Comparison of ENCODE assay signal across 15 cellular contexts in genomic region chr7:17444673-17445072, GRCh38.
DNase-seq lines count a peak whose midpoint lies in the region; ATAC-seq and TF ChIP-seq lines count a peak whose summit lies in the region.
"Had no signal": no experiment of that assay in that cellular context is flagged by ENCODE, and none has a peak within 500 bp of the region (broad histone marks: within the 10 kb centered on the region; RNA-seq: fewer than 3 reads in every experiment).

No MANE protein-coding gene starts in this region.

- H3K27me3 ChIP-seq in liver (ENCODE audit: control insufficient read depth in 4 of 4, insufficient read depth in 4 of 4, low read length in 3 of 4), result no peaks in the 10 kb centered on the region
- no peaks in the 10 kb centered on the region for H3K27me3 ChIP-seq in CD8-positive, alpha-beta memory T cell (ENCODE audit: insufficient read depth, low read length, poor library complexity, severe bottlenecking)
- H3K27me3 ChIP-seq: tibial artery had no signal

- H3K4me1 ChIP-seq in liver (ENCODE audit: control insufficient read depth in 4 of 4, insufficient read depth in 4 of 4, low read length in 3 of 4), result peaks cover 0 to 7% (median 0%) of the 10 kb centered on the region in 4 donors
- no peaks in the 10 kb centered on the region for H3K4me1 ChIP-seq in CD8-positive, alpha-beta memory T cell (ENCODE audit: insufficient read depth, low read length)

- DNase-seq in DMS53 (lab: John Stamatoyannopoulos, UW), result peak; percentile 69
- peak; percentile 62 for DNase-seq in NCI-H460 (ENCODE audit: extremely low read depth, low read depth)
- DNase-seq in endothelial cell (ENCODE audit: low spot score), result no peak
- DNase-seq in nucleus accumbens (lab: John Stamatoyannopoulos, UW), result no peak
- DNase-seq in CD8-positive, alpha-beta memory T cell, result no peak
- DNase-seq in NCI-H2029 treated with DMSO at 0.1 percent for 48 hours (lab: John Stamatoyannopoulos, UW), result no peak
- DNase-seq: activated CD8-positive, alpha-beta memory T cell treated with anti-CD3 and anti-CD28 coated beads for 24 hours; activated naive CD8-positive, alpha-beta T cell treated with anti-CD3 and anti-CD28 coated beads, Interleukin-2, amount 10 ng/mL, durations not matched to agents 7 days and 5 days; effector memory CD8-positive, alpha-beta T cell; NCI-H1417 treated with DMSO at 0.1 percent for 48 hours; tibial artery had no signal

- peaks cover 21% of the 10 kb centered on the region for H3K36me3 Mint-ChIP-seq in endothelial cell (ENCODE audit: low read depth, unreplicated experiment)
- peaks cover 0 to 8% (median 2%) of the 10 kb centered on the region in 3 donors for H3K36me3 Mint-ChIP-seq in CD8-positive, alpha-beta memory T cell

- H3K36me3 ChIP-seq in liver (ENCODE audit: control insufficient read depth in 4 of 4, insufficient read depth in 3 of 4, low read depth in 1 of 4, low read length in 3 of 4), result no peaks in the 10 kb centered on the region
- no peaks in the 10 kb centered on the region for H3K36me3 ChIP-seq in CD8-positive, alpha-beta memory T cell (ENCODE audit: insufficient read depth, low read length)
- H3K36me3 ChIP-seq: tibial artery had no signal

- POLR2A ChIA-PET in CD8-positive, alpha-beta memory T cell (lab: Charles Lee), result no interaction called here

- peaks cover 0 to 13% (median 2%) of the 10 kb centered on the region in 4 donors for H3K9me3 ChIP-seq in liver (ENCODE audit: control insufficient read depth in 4 of 4, low read length in 3 of 4)
- no peaks in the 10 kb centered on the region for H3K9me3 ChIP-seq in CD8-positive, alpha-beta memory T cell (ENCODE audit: low read length)

- peaks cover 3% of the 10 kb centered on the region for H3K27me3 Mint-ChIP-seq in endothelial cell (ENCODE audit: unreplicated experiment)
- peaks cover 3 to 19% of the 10 kb centered on the region in 2 donors for H3K27me3 Mint-ChIP-seq in CD8-positive, alpha-beta memory T cell

- H3K27ac ChIP-seq in liver (ENCODE audit: low read depth in 1 of 2, low read length in 2 of 2), result no peak overlapping the region
- no peak overlapping the region for H3K27ac ChIP-seq in CD8-positive, alpha-beta memory T cell (ENCODE audit: low read depth, low read length)
- H3K27ac ChIP-seq: C4-2B, tibial artery had no signal

- 10% methylated on average over 1 of the region's 1 CpG for WGBS in liver

- no peak overlapping the region for H3K4me3 Mint-ChIP-seq in endothelial cell (ENCODE audit: unreplicated experiment)
- no peak overlapping the region for H3K4me3 Mint-ChIP-seq in CD8-positive, alpha-beta memory T cell
- H3K4me3 Mint-ChIP-seq: activated naive CD8-positive, alpha-beta T cell treated with anti-CD3 and anti-CD28 coated beads, Interleukin-2, amount 10 ng/mL, durations not matched to agents 7 days and 5 days; effector memory CD8-positive, alpha-beta T cell; T-helper 1 cell treated with Interleukin-12 subunit alpha and Interleukin-12 subunit beta and Interleukin-4 antibody, amounts not matched to agents 30 μg/mL and 1 μg/mL, for 36 hours had no signal

- no peak overlapping the region for H3K4me3 ChIP-seq in liver (ENCODE audit: low read depth in 1 of 3, low read length in 3 of 3)
- H3K4me3 ChIP-seq in CD8-positive, alpha-beta memory T cell (ENCODE audit: low read length), result no peak overlapping the region
- H3K4me3 ChIP-seq: tibial artery had no signal

- no peak overlapping the region for H3K9ac ChIP-seq in liver (ENCODE audit: low read depth in 1 of 2, low read length in 2 of 2)

- TF ChIP-seq CTCF in endothelial cell (IDR thresholded peaks at IDR 0.05; ENCODE audit: unreplicated experiment), result no peak
- TF ChIP-seq CTCF in liver (IDR thresholded peaks at IDR 0.05; ENCODE audit: low read depth, low read length, missing input control), result no peak

- TF ChIP-seq RAD21 in liver (IDR thresholded peaks at IDR 0.05), result peak; percentile 31 to 32

- peak overlapping the region; percentile 84 for H3K27ac Mint-ChIP-seq in endothelial cell (ENCODE audit: unreplicated experiment)
- H3K27ac Mint-ChIP-seq in CD8-positive, alpha-beta memory T cell, result no peak overlapping the region
- H3K27ac Mint-ChIP-seq: activated naive CD8-positive, alpha-beta T cell treated with anti-CD3 and anti-CD28 coated beads, Interleukin-2, amount 10 ng/mL, durations not matched to agents 7 days and 5 days; effector memory CD8-positive, alpha-beta T cell; T-helper 1 cell treated with Interleukin-12 subunit alpha and Interleukin-12 subunit beta and Interleukin-4 antibody, amounts not matched to agents 30 μg/mL and 1 μg/mL, for 36 hours had no signal

- peaks cover 11% of the 10 kb centered on the region for H3K9me3 Mint-ChIP-seq in endothelial cell (ENCODE audit: unreplicated experiment)
- H3K9me3 Mint-ChIP-seq in CD8-positive, alpha-beta memory T cell, result peaks cover 8 to 23% (median 12%) of the 10 kb centered on the region in 5 donors

- H3K4me1 Mint-ChIP-seq in endothelial cell (ENCODE audit: unreplicated experiment), result peaks cover 19% of the 10 kb centered on the region
- peaks cover 4 to 5% (median 4%) of the 10 kb centered on the region in 3 donors for H3K4me1 Mint-ChIP-seq in CD8-positive, alpha-beta memory T cell

- CTCF ChIA-PET in CD8-positive, alpha-beta memory T cell (lab: Charles Lee), result no interaction called here

- no peak for ATAC-seq in GM18502 (IDR thresholded peaks at IDR 0.05; ENCODE audit: poor library complexity, unreplicated experiment)
- ATAC-seq: effector memory CD8-positive, alpha-beta T cell had no signal

TF ChIP-seq in liver, 16 proteins besides CTCF, POLR2A, EP300 and RAD21:
- TF ChIP-seq SP1 (IDR thresholded peaks at IDR 0.05), result peak; percentile 16
- TF ChIP-seq JUND (IDR thresholded peaks at IDR 0.05), result peak; percentile 68 to 77
- peak; percentile 92 for TF ChIP-seq NR2F2 (IDR thresholded peaks at IDR 0.05)
- no peak for TF ChIP-seq GABPA (IDR thresholded peaks at IDR 0.05 in 1 of 2, conservative IDR thresholded peaks at IDR 0.05 in 1 of 2)
- no peak for TF ChIP-seq HNF4G (IDR thresholded peaks at IDR 0.05)
- TF ChIP-seq HNF4A (conservative IDR thresholded peaks at IDR 0.05), result peak; percentile 29 to 42
- TF ChIP-seq RXRA (IDR thresholded peaks at IDR 0.05), result peak; percentile 14 to 45
TF ChIP-seq in liver: peak in this region for 5.

Comparison
In these comparisons a context has a peak if more than half of its experiments do, and no peak if none do; other contexts are left out.
1. DNase-seq: peak in DMS53 (single experiment) and NCI-H460 (single experiment); none in endothelial cell (single experiment), nucleus accumbens (0 of 56), CD8-positive, alpha-beta memory T cell (0 of 5) and NCI-H2029 treated with DMSO at 0.1 percent for 48 hours (single experiment).